Comparison of ENCODE assay signal across 37 cellular contexts in the genomic region with DNA sequence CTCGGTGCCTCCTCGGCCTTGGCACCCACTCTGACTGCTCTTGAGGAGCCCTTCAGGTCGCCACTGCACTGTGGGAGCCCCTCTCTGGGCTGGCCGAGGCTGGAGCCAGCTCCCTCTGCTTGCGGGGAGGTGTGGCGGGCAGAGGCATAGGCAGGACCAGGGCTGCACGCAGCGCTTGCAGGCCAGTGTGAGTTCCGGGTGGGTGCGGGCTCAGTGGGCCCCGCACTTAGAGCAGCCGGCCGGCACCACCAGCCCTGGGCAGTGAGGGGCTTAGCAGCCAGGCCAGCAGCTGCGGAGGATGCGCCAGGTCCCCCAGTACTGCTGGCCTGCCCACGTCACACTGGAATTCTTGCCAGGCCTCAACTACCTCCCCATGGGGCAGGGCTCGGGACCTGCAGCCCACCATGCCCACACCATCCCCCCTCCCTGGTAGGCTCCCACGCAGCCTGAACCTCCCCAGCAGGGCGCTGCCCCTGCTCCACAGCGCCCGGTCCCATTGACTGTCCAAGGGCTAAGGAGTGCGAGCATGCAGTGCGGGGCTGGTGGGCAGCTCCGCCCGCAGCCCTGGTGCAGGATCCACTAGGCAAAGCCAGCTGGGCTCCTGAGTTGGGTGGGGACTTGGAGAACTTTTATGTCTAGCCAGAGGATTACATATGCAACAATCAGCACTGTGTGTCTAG.
"Had no signal": no experiment of that assay in that cellular context is flagged by ENCODE, and none has a peak within 500 bp of the region (broad histone marks: within the 10 kb centered on the region; RNA-seq: fewer than 3 reads in every experiment).

No MANE protein-coding gene starts in this region.

- H3K27ac ChIP-seq: body of pancreas, breast epithelium, Peyer's patch, SJCRH30, SK-N-MC, WERI-Rb-1 had no signal

- H3K4me1 ChIP-seq: body of pancreas, breast epithelium, Peyer's patch, SJCRH30 had no signal

- H3K27ac Mint-ChIP-seq: activated CD4-positive, alpha-beta memory T cell treated with anti-CD3 and anti-CD28 coated beads, Interleukin-2, amount 10 ng/mL, durations not matched to agents 7 days and 5 days; activated CD8-positive, alpha-beta memory T cell treated with anti-CD3 and anti-CD28 coated beads, Interleukin-2, amount 10 ng/mL, durations not matched to agents 7 days and 5 days; activated naive CD4-positive, alpha-beta T cell treated with anti-CD3 and anti-CD28 coated beads, Interleukin-2, amount 50 U/mL, for 24 hours; activated naive CD8-positive, alpha-beta T cell treated with anti-CD3 and anti-CD28 coated beads, Interleukin-2, amount 10 ng/mL, durations not matched to agents 7 days and 5 days; activated T-cell treated with anti-CD3 and anti-CD28 coated beads, Interleukin-2, amount 50 U/mL, for 72 hours; activated T-helper 2 cell treated with anti-CD3 and anti-CD28 coated beads, Interferon-gamma antibody, Interleukin-2, Interleukin-4, amounts not matched to agents 10 μg/mL and 5 μg/mL and 100 μg/mL, durations not matched to agents 14 hours and 24 hours and 36 hours had no signal

- DNase-seq: activated CD4-positive, alpha-beta memory T cell treated with anti-CD3 and anti-CD28 coated beads, Interleukin-2, amount 10 ng/mL, durations not matched to agents 7 days and 5 days; activated CD4-positive, alpha-beta T cell treated with anti-CD3 and anti-CD28 coated beads for 1 hour; activated CD4-positive, alpha-beta T cell treated with anti-CD3 and anti-CD28 coated beads for 48 hours; activated CD4-positive, CD25-positive, alpha-beta regulatory T cell; activated CD8-positive, alpha-beta memory T cell treated with anti-CD3 and anti-CD28 coated beads for 24 hours; activated CD8-positive, alpha-beta memory T cell treated with anti-CD3 and anti-CD28 coated beads, Interleukin-2, amount 10 ng/mL, durations not matched to agents 7 days and 5 days; activated gamma-delta T cell; activated naive CD4-positive, alpha-beta T cell treated with Interleukin-2 at 50 U/mL for 16 hours; activated naive CD8-positive, alpha-beta T cell treated with anti-CD3 and anti-CD28 coated beads, Interleukin-2, amount 10 ng/mL, durations not matched to agents 7 days and 5 days; activated T-cell treated with anti-CD3 and anti-CD28 coated beads, Interleukin-2, amount 50 U/mL, for 1 hour; activated T-cell treated with anti-CD3 and anti-CD28 coated beads, Interleukin-2, amount 50 U/mL, for 72 hours; amygdala; body of pancreas; caudate nucleus; Kasumi-1; KG1; MG63; NCI-H1048; NCI-H1105 treated with DMSO at 0.1 percent for 48 hours; NCI-H1436; NCI-H1694; NCI-H1930; NCI-H2081 treated with DMSO at 0.1 percent for 48 hours; NCI-H226; NCI-H446 treated with DMSO at 0.1 percent for 48 hours; NCI-H524; NK-92 treated with Interleukin-12 subunit alpha and Interleukin-12 subunit beta, amount 100 ng/mL, for 24 hours; PC-3; Peyer's patch; RPMI8226; SJCRH30; T1000; WERI-Rb-1 had no signal

- ATAC-seq: activated CD8-positive, alpha-beta memory T cell treated with anti-CD3 and anti-CD28 coated beads, Interleukin-2, amount 10 ng/mL, durations not matched to agents 7 days and 5 days; activated T-cell treated with anti-CD3 and anti-CD28 coated beads, Interleukin-2, amount 50 U/mL, for 72 hours; body of pancreas; PC-3 had no signal

- H3K9me3 ChIP-seq: SJCRH30 had no signal

- H3K27me3 Mint-ChIP-seq: activated CD4-positive, alpha-beta memory T cell treated with anti-CD3 and anti-CD28 coated beads, Interleukin-2, amount 10 ng/mL, durations not matched to agents 7 days and 5 days; activated CD8-positive, alpha-beta memory T cell treated with anti-CD3 and anti-CD28 coated beads, Interleukin-2, amount 10 ng/mL, durations not matched to agents 7 days and 5 days; activated naive CD4-positive, alpha-beta T cell treated with anti-CD3 and anti-CD28 coated beads, Interleukin-2, amount 50 U/mL, for 24 hours; activated naive CD8-positive, alpha-beta T cell treated with anti-CD3 and anti-CD28 coated beads, Interleukin-2, amount 10 ng/mL, durations not matched to agents 7 days and 5 days had no signal

- H3K36me3 ChIP-seq: breast epithelium, MG63, Peyer's patch, SJCRH30, WERI-Rb-1 had no signal

- H3K4me3 ChIP-seq: body of pancreas, breast epithelium, MG63, Peyer's patch, SJCRH30, SK-N-MC had no signal

- H3K27me3 ChIP-seq: body of pancreas, breast epithelium, MG63, Peyer's patch, SJCRH30 had no signal

- H3K4me3 Mint-ChIP-seq: activated CD4-positive, alpha-beta memory T cell treated with anti-CD3 and anti-CD28 coated beads, Interleukin-2, amount 10 ng/mL, durations not matched to agents 7 days and 5 days; activated CD8-positive, alpha-beta memory T cell treated with anti-CD3 and anti-CD28 coated beads, Interleukin-2, amount 10 ng/mL, durations not matched to agents 7 days and 5 days; activated naive CD4-positive, alpha-beta T cell treated with anti-CD3 and anti-CD28 coated beads, Interleukin-2, amount 50 U/mL, for 24 hours; activated naive CD8-positive, alpha-beta T cell treated with anti-CD3 and anti-CD28 coated beads, Interleukin-2, amount 10 ng/mL, durations not matched to agents 7 days and 5 days; activated T-cell treated with anti-CD3 and anti-CD28 coated beads, Interleukin-2, amount 50 U/mL, for 72 hours had no signal

- H3K36me3 Mint-ChIP-seq: activated CD8-positive, alpha-beta memory T cell treated with anti-CD3 and anti-CD28 coated beads, Interleukin-2, amount 10 ng/mL, durations not matched to agents 7 days and 5 days; activated naive CD4-positive, alpha-beta T cell treated with anti-CD3 and anti-CD28 coated beads, Interleukin-2, amount 50 U/mL, for 24 hours; activated naive CD8-positive, alpha-beta T cell treated with anti-CD3 and anti-CD28 coated beads, Interleukin-2, amount 10 ng/mL, durations not matched to agents 7 days and 5 days had no signal

- H3K4me1 Mint-ChIP-seq: activated CD4-positive, alpha-beta memory T cell treated with anti-CD3 and anti-CD28 coated beads, Interleukin-2, amount 10 ng/mL, durations not matched to agents 7 days and 5 days; activated CD8-positive, alpha-beta memory T cell treated with anti-CD3 and anti-CD28 coated beads, Interleukin-2, amount 10 ng/mL, durations not matched to agents 7 days and 5 days; activated naive CD4-positive, alpha-beta T cell treated with anti-CD3 and anti-CD28 coated beads, Interleukin-2, amount 50 U/mL, for 24 hours; activated naive CD8-positive, alpha-beta T cell treated with anti-CD3 and anti-CD28 coated beads, Interleukin-2, amount 10 ng/mL, durations not matched to agents 7 days and 5 days had no signal
